ENCODE assay signal across 8 cellular contexts in the genomic region with DNA sequence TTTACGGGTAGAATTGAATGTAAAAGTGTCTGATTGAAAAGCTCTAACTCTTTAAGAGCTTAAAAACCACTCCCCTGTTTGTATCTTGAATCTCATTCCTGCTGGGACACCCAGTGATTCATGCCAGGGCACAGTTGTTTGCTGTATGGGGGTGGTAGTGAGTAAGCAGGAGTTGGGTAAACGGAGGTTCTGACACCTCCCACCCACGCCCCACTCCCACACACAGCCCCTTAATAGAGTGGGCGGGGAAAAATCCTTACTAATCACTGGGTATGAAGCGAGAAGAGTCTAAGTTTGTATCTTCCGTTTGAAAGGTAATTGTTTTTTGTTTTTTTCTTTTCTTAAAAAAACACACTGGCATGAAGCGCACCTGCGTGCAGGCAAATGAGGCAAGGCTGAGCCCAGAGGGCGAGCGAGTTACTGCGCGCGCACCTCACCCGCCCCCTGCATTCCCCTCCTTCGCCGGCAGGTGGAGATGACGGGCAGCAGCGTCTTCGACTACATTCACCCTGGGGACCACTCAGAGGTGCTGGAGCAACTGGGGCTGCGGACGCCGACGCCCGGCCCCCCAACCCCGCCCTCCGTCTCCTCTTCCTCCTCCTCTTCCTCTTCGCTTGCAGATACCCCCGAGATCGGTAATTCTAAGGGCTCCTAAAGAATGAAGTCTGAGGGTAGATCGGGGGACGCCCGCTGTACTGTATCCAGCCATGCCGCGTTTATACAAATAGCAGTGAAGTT. TPM values are rescaled to one million over a fixed set of nuclear protein-coding genes. Genes with fewer than 3 reads are reported as not detected.
A peak's percentile ranks its signal among the peaks of the same experiment; 100 is the strongest.
DNase-seq lines count a peak whose midpoint lies in the region; ATAC-seq, FAIRE-seq and TF ChIP-seq lines count a peak whose summit lies in the region.

No MANE protein-coding gene starts in this region.

- 11% methylated on average over 34 of the region's 34 CpGs for WGBS in HepG2 (ENCODE audit: low lambda C conversion rate)

- FAIRE-seq in HepG2 (lab: Jason Lieb, UNC): peak; percentile 71

- peak overlapping the region; percentile 89 for H3K4me2 ChIP-seq in HepG2 (ENCODE audit: low read depth, low read length)

- no peaks in the 10 kb centered on the region for H4K20me1 ChIP-seq in HepG2 (ENCODE audit: insufficient read depth, low read length)

- H3K27ac ChIP-seq in HepG2 (ENCODE audit: extremely low read length, insufficient read depth, low read length): no peak overlapping the region

- no peak for TF ChIP-seq EP300 in HepG2 (IDR thresholded peaks at IDR 0.05; ENCODE audit: low read depth in 2 of 2, low read length in 2 of 2)
- TF ChIP-seq EP300 in HepG2 (CRISPR knock-in tag; IDR thresholded peaks at IDR 0.05; ENCODE audit: borderline replicate concordance): no peak

- no TSS peak for BruUV-seq in HepG2 (replicated peaks; lab: Mats Ljungman, UMichigan)

- H3K36me3 Mint-ChIP-seq in activated CD4-positive, alpha-beta T cell treated with anti-CD3 and anti-CD28 coated beads, Interleukin-2, amount 10 ng/mL, durations not matched to agents 7 days and 5 days (ENCODE audit: low read depth): no peaks in the 10 kb centered on the region

- H3K9me3 Mint-ChIP-seq in activated CD4-positive, alpha-beta T cell treated with anti-CD3 and anti-CD28 coated beads, Interleukin-2, amount 10 ng/mL, durations not matched to agents 7 days and 5 days: no peaks in the 10 kb centered on the region

- TF ChIP-seq RAD21 in HepG2 (CRISPR knock-in tag; IDR thresholded peaks at IDR 0.05): peak; percentile 71

- CTCF ChIA-PET in activated CD4-positive, alpha-beta T cell treated with anti-CD3 and anti-CD28 coated beads, Interleukin-2, amount 10 ng/mL, durations not matched to agents 7 days and 5 days (lab: Charles Lee): interaction anchor here (0.7 to 3.2 kb wide), 14 partner anchors 8 to 209 kb away, joined by 3 to 17 read pairs (median 4); a partner anchor contains a TSS
- CTCF ChIA-PET in HepG2 (lab: Yijun Ruan, JAX; ENCODE audit: low intra/inter-chr PET ratio, low total read pairs): interaction anchor here (1.0 to 1.5 kb wide), 2 partner anchors 23 to 89 kb away, joined by 3 to 6 read pairs; no protein-coding TSS in a partner anchor

- H3K4me3 ChIP-seq in AG10803 (ENCODE audit: low read length) (peak overlapping the region; percentile 61), HepG2 (replicated peaks in 1 of 3; ENCODE audit: insufficient read depth in 1 of 3, low read depth in 2 of 3, low read length in 3 of 3) (peak overlapping the region; percentile 14 to 65 (median 60); a peak in 5 of 6 replicates)

- no peaks in the 10 kb centered on the region for H3K79me2 ChIP-seq in HepG2 (ENCODE audit: insufficient read depth, low read length)

- H3K27ac Mint-ChIP-seq in activated CD4-positive, alpha-beta T cell treated with anti-CD3 and anti-CD28 coated beads, Interleukin-2, amount 10 ng/mL, durations not matched to agents 7 days and 5 days: peak overlapping the region; percentile 74

- intact Hi-C loops in HepG2 (cut with micrococcal nuclease; ENCODE audit: unreplicated experiment): loop anchor here (1.0 kb wide), 1 partner anchor 90 kb away; no protein-coding TSS in a partner anchor

- H3K27me3 ChIP-seq in HepG2 (ENCODE audit: control insufficient read depth in 1 of 2, insufficient read depth in 2 of 2, low read length in 2 of 2): no peaks in the 10 kb centered on the region

- H2AFZ ChIP-seq in HepG2 (ENCODE audit: low read length): peak overlapping the region; percentile 37

- peaks cover 19% of the 10 kb centered on the region for H3K4me1 Mint-ChIP-seq in activated CD4-positive, alpha-beta T cell treated with anti-CD3 and anti-CD28 coated beads, Interleukin-2, amount 10 ng/mL, durations not matched to agents 7 days and 5 days

- H3K9ac ChIP-seq in HepG2 (ENCODE audit: insufficient read depth, low read depth, low read length): peak overlapping the region; percentile 42; the same call in 1 of the 2 replicates

- DNase-seq in AG10803 (ENCODE audit: low read depth): peak; percentile 70
- peak; percentile 77 for DNase-seq in NCI-H526 treated with DMSO at 0.1 percent for 48 hours (lab: John Stamatoyannopoulos, UW)
- DNase-seq in activated CD4-positive, alpha-beta T cell treated with anti-CD3 and anti-CD28 coated beads, Interleukin-2, amount 10 ng/mL, durations not matched to agents 7 days and 5 days: peak; percentile 93
- DNase-seq in dedifferentiated amniotic fluid mesenchymal stem cell (ENCODE audit: extremely low spot score): peak; percentile 73
- DNase-seq in HepG2 (ENCODE audit: low spot score): peak; percentile 52
- peak; percentile 99 for DNase-seq in stimulated activated CD4-positive, alpha-beta T cell treated with anti-CD3 and anti-CD28 coated beads, Interleukin-2, amount 100 ng/mL, for 48 hours

- H3K4me1 ChIP-seq in HepG2 (ENCODE audit: insufficient read depth, low read length): peaks cover 29% of the 10 kb centered on the region

- H3K36me3 ChIP-seq in HepG2 (replicated peaks in 1 of 2; ENCODE audit: control insufficient read depth in 1 of 2, insufficient read depth in 2 of 2, low read length in 2 of 2): no peaks in the 10 kb centered on the region

- H3K9me3 ChIP-seq in HepG2 (ENCODE audit: low read length): no peaks in the 10 kb centered on the region

- H3K4me3 Mint-ChIP-seq in activated CD4-positive, alpha-beta T cell treated with anti-CD3 and anti-CD28 coated beads, Interleukin-2, amount 10 ng/mL, durations not matched to agents 7 days and 5 days: peak overlapping the region; percentile 79

- in situ Hi-C loops in HepG2 (cut with HindIII; ENCODE audit: extremely low pct_ligation_motif_present, low pct_unique_long_range_greater_than_20kb): no loop called here

- TF ChIP-seq CTCF in AG10803 (conservative IDR thresholded peaks at IDR 0.05; ENCODE audit: low read length) (peak; percentile 81), HepG2 (CRISPR knock-in tag; IDR thresholded peaks at IDR 0.05) (peak; percentile 94)

- peaks cover 20% of the 10 kb centered on the region for H3K27me3 Mint-ChIP-seq in activated CD4-positive, alpha-beta T cell treated with anti-CD3 and anti-CD28 coated beads, Interleukin-2, amount 10 ng/mL, durations not matched to agents 7 days and 5 days

- POLR2A ChIA-PET in activated CD4-positive, alpha-beta T cell treated with anti-CD3 and anti-CD28 coated beads, Interleukin-2, amount 10 ng/mL, durations not matched to agents 7 days and 5 days (lab: Charles Lee): no interaction called here
- POLR2A ChIA-PET in HepG2 (lab: Yijun Ruan, JAX): interaction anchor here (0.8 to 2.3 kb wide), 6 partner anchors 12 to 95 kb away, joined by 3 to 13 read pairs (median 4); a partner anchor contains a TSS

- ATAC-seq in GM18907 (IDR thresholded peaks at IDR 0.05; ENCODE audit: unreplicated experiment): peak; percentile 89
- peak; percentile 74 for ATAC-seq in HG03442 (IDR thresholded peaks at IDR 0.05; ENCODE audit: unreplicated experiment)
- ATAC-seq in HepG2: peak; percentile 73

- peak in 1 of 2 experiments; percentile 35; a peak in 1 of 4 replicates for TF ChIP-seq POLR2A in HepG2 (IDR thresholded peaks at IDR 0.05; ENCODE audit: insufficient read depth in 1 of 2, low read depth in 2 of 2, low read length in 2 of 2)

RNA-seq across cellular contexts. Expression of a gene that starts 12.8 kb away (rescaled TPM):
- 10 to 100 TPM; 41.6 to 56.6 TPM for total RNA-seq in activated CD4-positive, alpha-beta T cell treated with anti-CD3 and anti-CD28 coated beads, Interleukin-2, amount 10 ng/mL, durations not matched to agents 7 days and 5 days
- total RNA-seq in HepG2 (2016; rRNA removed; fragmentation: Illumina TruSeq; extraction: Trizol): 18.0 and 26.7 TPM in 2 replicates
- total RNA-seq in HepG2 (2016; cell fraction: cytosol; rRNA removed; fragmentation: Illumina TruSeq; extraction: Trizol; ENCODE audit: low read depth): 44.8 and 45.5 TPM in 2 replicates
- total RNA-seq in HepG2 (2016; cell fraction: insoluble cytoplasmic fraction; rRNA removed; fragmentation: Illumina TruSeq; extraction: Trizol): 18.4 and 20.4 TPM in 2 replicates
- 36.3 and 50.1 TPM in 2 replicates for total RNA-seq in HepG2 (2016; cell fraction: membrane; rRNA removed; fragmentation: Illumina TruSeq; extraction: Trizol)
- total RNA-seq in HepG2 (2016; cell fraction: nucleus; rRNA removed; fragmentation: Illumina TruSeq; extraction: Trizol): 6.1 and 8.2 TPM in 2 replicates
- 5.2 and 7.0 TPM in 2 replicates for polyA plus RNA-seq in HepG2 (2011; rRNA removed)
- 9.2 and 27.5 TPM in 2 replicates for polyA plus RNA-seq in HepG2 (2011; cell fraction: cytosol; rRNA removed)
- 8.8 and 9.4 TPM in 2 replicates for polyA plus RNA-seq in HepG2 (2011; cell fraction: nucleus; rRNA removed)
- 2.5 and 4.4 TPM in 2 replicates for polyA plus RNA-seq in HepG2 (2012)
- 46.7 and 50.4 TPM in 2 replicates for polyA plus RNA-seq in HepG2 (2016; cell fraction: cytosol; fragmentation: Illumina TruSeq; extraction: Trizol; ENCODE audit: low read depth)
- 13.9 and 21.8 TPM in 2 replicates for polyA plus RNA-seq in HepG2 (2016; cell fraction: insoluble cytoplasmic fraction; fragmentation: Illumina TruSeq; extraction: Trizol; ENCODE audit: low read depth)
- 29.2 and 30.8 TPM in 2 replicates for polyA plus RNA-seq in HepG2 (2016; cell fraction: membrane; fragmentation: Illumina TruSeq; extraction: Trizol; ENCODE audit: low read depth)
- 13.4 and 18.2 TPM in 2 replicates for polyA plus RNA-seq in HepG2 (2016; cell fraction: nucleus; fragmentation: Illumina TruSeq; extraction: Trizol; ENCODE audit: insufficient read depth, low read depth)
- polyA minus RNA-seq in HepG2 (2011; rRNA and poly(A)+ RNA removed; ENCODE audit: low replicate concordance): 9.5 and 9.9 TPM in 2 replicates
- 3.5 and 4.8 TPM in 2 replicates for polyA minus RNA-seq in HepG2 (2011; cell fraction: cytosol; rRNA and poly(A)+ RNA removed)
- polyA minus RNA-seq in HepG2 (2011; cell fraction: nucleus; rRNA and poly(A)+ RNA removed): 1.1 and 2.2 TPM in 2 replicates

RNA-seq across cellular contexts. Expression of a gene that starts 16.0 kb away (rescaled TPM):
- total RNA-seq in activated CD4-positive, alpha-beta T cell treated with anti-CD3 and anti-CD28 coated beads, Interleukin-2, amount 10 ng/mL, durations not matched to agents 7 days and 5 days: not detected
- 0.29 and 0.35 TPM in 2 replicates for total RNA-seq in HepG2 (2016; rRNA removed; fragmentation: Illumina TruSeq; extraction: Trizol)
- 0.26 and 0.51 TPM in 2 replicates for total RNA-seq in HepG2 (2016; cell fraction: cytosol; rRNA removed; fragmentation: Illumina TruSeq; extraction: Trizol; ENCODE audit: low read depth)
- 0.16 and 0.30 TPM in 2 replicates for total RNA-seq in HepG2 (2016; cell fraction: insoluble cytoplasmic fraction; rRNA removed; fragmentation: Illumina TruSeq; extraction: Trizol)
- 0.59 and 0.76 TPM in 2 replicates for total RNA-seq in HepG2 (2016; cell fraction: membrane; rRNA removed; fragmentation: Illumina TruSeq; extraction: Trizol)
- total RNA-seq in HepG2 (2016; cell fraction: nucleus; rRNA removed; fragmentation: Illumina TruSeq; extraction: Trizol): not detected in 2 replicates
- 2.9 and 3.9 TPM in 2 replicates for polyA plus RNA-seq in HepG2 (2011; rRNA removed)
- polyA plus RNA-seq in HepG2 (2011; cell fraction: cytosol; rRNA removed): 2.3 and 4.0 TPM in 2 replicates
- 13.1 and 15.5 TPM in 2 replicates for polyA plus RNA-seq in HepG2 (2011; cell fraction: nucleus; rRNA removed)
- 1.2 and 2.2 TPM in 2 replicates for polyA plus RNA-seq in HepG2 (2012)
- polyA plus RNA-seq in HepG2 (2016; cell fraction: cytosol; fragmentation: Illumina TruSeq; extraction: Trizol; ENCODE audit: low read depth): 0.76 and 1.1 TPM in 2 replicates
- 0.19 and 0.53 TPM in 2 replicates for polyA plus RNA-seq in HepG2 (2016; cell fraction: insoluble cytoplasmic fraction; fragmentation: Illumina TruSeq; extraction: Trizol; ENCODE audit: low read depth)
- polyA plus RNA-seq in HepG2 (2016; cell fraction: membrane; fragmentation: Illumina TruSeq; extraction: Trizol; ENCODE audit: low read depth): 0.69 and 1.1 TPM in 2 replicates
- polyA plus RNA-seq in HepG2 (2016; cell fraction: nucleus; fragmentation: Illumina TruSeq; extraction: Trizol; ENCODE audit: insufficient read depth, low read depth): 1.2 TPM in 1 of 2 replicates, not detected in the other
- polyA minus RNA-seq in HepG2 (2011; rRNA and poly(A)+ RNA removed; ENCODE audit: low replicate concordance): 0.70 and 4.4 TPM in 2 replicates
- 1.1 and 2.8 TPM in 2 replicates for polyA minus RNA-seq in HepG2 (2011; cell fraction: cytosol; rRNA and poly(A)+ RNA removed)
- 0.99 and 1.8 TPM in 2 replicates for polyA minus RNA-seq in HepG2 (2011; cell fraction: nucleus; rRNA and poly(A)+ RNA removed)
